29 cellular contexts compared by ENCODE assay signal in the genomic region with DNA sequence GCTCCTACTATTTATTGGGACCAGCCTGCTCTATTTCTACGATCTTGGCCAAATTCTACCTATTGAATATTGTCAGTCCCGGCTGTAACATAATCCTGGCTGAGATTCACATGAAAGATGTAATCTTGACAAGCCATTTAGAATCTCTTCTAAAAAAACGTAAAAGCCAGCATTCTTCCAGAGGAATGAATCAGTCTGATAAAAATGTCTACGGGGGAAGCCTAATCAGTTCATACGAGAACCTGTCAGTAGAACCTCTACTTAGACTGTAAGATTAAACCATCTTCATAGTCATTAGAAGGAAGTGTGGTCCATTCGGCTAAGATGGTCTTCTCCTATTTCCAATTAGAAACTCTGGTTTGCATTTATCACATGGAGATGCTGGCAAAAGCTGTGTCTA.
"Had no signal": no experiment of that assay in that cellular context is flagged by ENCODE, and none has a peak within 500 bp of the region (broad histone marks: within the 10 kb centered on the region; RNA-seq: fewer than 3 reads in every experiment).

No MANE protein-coding gene starts in this region.

- H3K4me1 ChIP-seq: body of pancreas, esophagus muscularis mucosa, gastrocnemius medialis, heart left ventricle had no signal

- H3K9me3 ChIP-seq: body of pancreas, esophagus muscularis mucosa, gastrocnemius medialis, heart left ventricle had no signal

- H3K4me3 ChIP-seq: body of pancreas, esophagus muscularis mucosa, gastrocnemius medialis, heart left ventricle had no signal

- DNase-seq: activated B cell treated with CpG ODN at 0.5 μM for 24 hours; activated CD4-positive, alpha-beta T cell treated with anti-CD3 and anti-CD28 coated beads for 48 hours; activated CD4-positive, alpha-beta T cell treated with anti-CD3 and anti-CD28 coated beads, Interleukin-2, amount 50 U/mL, for 1 hour; activated CD4-positive, alpha-beta T cell treated with anti-CD3 and anti-CD28 coated beads, Interleukin-2, amount 50 U/mL, for 48 hours; activated CD8-positive, alpha-beta memory T cell treated with anti-CD3 and anti-CD28 coated beads, Interleukin-2, amount 10 ng/mL, durations not matched to agents 7 days and 5 days; activated CD8-positive, alpha-beta memory T cell treated with anti-CD3 and anti-CD28 coated beads, Interleukin-2, amount 50 U/mL, for 4 hours; activated CD8-positive, alpha-beta T cell treated with anti-CD3 and anti-CD28 coated beads, Interleukin-2, amount 10 ng/mL, durations not matched to agents 7 days and 5 days; activated gamma-delta T cell treated with Interleukin-2 at 50 U/mL for 16 hours; activated naive CD4-positive, alpha-beta T cell treated with anti-CD3 and anti-CD28 coated beads for 36 hours; activated naive CD8-positive, alpha-beta T cell treated with anti-CD3 and anti-CD28 coated beads, Interleukin-2, amount 10 ng/mL, durations not matched to agents 7 days and 5 days; activated T-cell treated with anti-CD3 and anti-CD28 coated beads, Interleukin-2, amount 50 U/mL, for 1 hour; activated T-cell treated with anti-CD3 and anti-CD28 coated beads, Interleukin-2, amount 50 U/mL, for 48 hours; amniotic stem cell; anterior cingulate cortex; body of pancreas; cortex of kidney; dermis blood vessel endothelial cell; effector CD4-positive, alpha-beta T cell; effector memory CD8-positive, alpha-beta T cell; erythroblast; foreskin keratinocyte; gastrocnemius medialis; glutamatergic neuron; heart left ventricle; T-helper 1 cell; T-helper 17 cell; T1000; WERI-Rb-1 had no signal

- H3K27me3 ChIP-seq: body of pancreas, esophagus muscularis mucosa, foreskin keratinocyte had no signal

- H3K27ac ChIP-seq: body of pancreas, esophagus muscularis mucosa, foreskin keratinocyte, gastrocnemius medialis, heart left ventricle, WERI-Rb-1 had no signal

- H3K36me3 ChIP-seq: esophagus muscularis mucosa, gastrocnemius medialis, heart left ventricle, WERI-Rb-1 had no signal
